ENCODE assay signal across 36 cellular contexts in the genomic region with DNA sequence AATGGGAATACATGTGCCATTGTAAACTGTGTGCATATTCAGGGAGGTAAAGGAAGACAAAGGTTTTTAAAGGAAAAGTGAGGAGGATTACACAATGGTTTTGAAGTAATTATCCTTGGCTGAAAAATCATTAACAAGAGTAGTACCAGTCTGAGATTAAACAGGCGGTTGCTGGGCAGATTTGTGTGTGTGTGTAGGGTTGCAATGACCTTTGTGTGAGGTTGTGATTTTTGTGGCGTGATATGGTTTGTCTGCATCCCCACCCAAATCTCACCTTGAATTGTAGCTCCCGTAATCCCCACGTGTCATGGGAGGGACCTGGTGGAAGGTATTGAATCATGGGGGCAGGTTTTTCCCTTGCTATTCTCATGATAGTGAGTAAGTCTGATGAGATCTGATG. TPM values are rescaled to one million over a fixed set of nuclear protein-coding genes. Genes with fewer than 3 reads are reported as not detected.
"Had no signal": no experiment of that assay in that cellular context is flagged by ENCODE, and none has a peak within 500 bp of the region (broad histone marks: within the 10 kb centered on the region; RNA-seq: fewer than 3 reads in every experiment).

No MANE protein-coding gene starts in this region.

- H3K4me3 ChIP-seq: MG63 had no signal

- H3K36me3 ChIP-seq: MG63 had no signal

- DNase-seq: Karpas-422, Kasumi-1, MG63, MM.1S, MV-4-11, NCI-H1048, NCI-H1092, NCI-H1092 treated with DMSO at 0.1 percent for 48 hours, NCI-H1105, NCI-H1105 treated with DMSO at 0.1 percent for 48 hours, NCI-H1417, NCI-H1417 treated with DMSO at 0.1 percent for 48 hours, NCI-H1436, NCI-H1436 treated with DMSO at 0.1 percent for 48 hours, NCI-H146, NCI-H1694, NCI-H1694 treated with DMSO at 0.1 percent for 48 hours, NCI-H187, NCI-H187 treated with DMSO at 0.1 percent for 48 hours, NCI-H1930, NCI-H2029, NCI-H2029 treated with DMSO at 0.1 percent for 48 hours, NCI-H2081, NCI-H2081 treated with DMSO at 0.1 percent for 48 hours, NCI-H2107, NCI-H2171, NCI-H2171 treated with DMSO at 0.1 percent for 48 hours, NCI-H2227 treated with DMSO at 0.1 percent for 48 hours, NCI-H226, NCI-H345, NCI-H446, NCI-H446 treated with DMSO at 0.1 percent for 48 hours, NCI-H510A, NCI-H510A treated with DMSO at 0.1 percent for 48 hours had no signal

- H3K9me3 ChIP-seq: MG63 had no signal

RNA-seq across cellular contexts. Expression of a gene that starts 7.0 kb away (rescaled TPM):
- total RNA-seq: LHCN-M2 had no signal

RNA-seq across cellular contexts. Expression of a gene that starts 55.4 kb away (rescaled TPM):
- total RNA-seq: MCF 10A had no signal
